8 cellular contexts compared by ENCODE assay signal in the genomic region with DNA sequence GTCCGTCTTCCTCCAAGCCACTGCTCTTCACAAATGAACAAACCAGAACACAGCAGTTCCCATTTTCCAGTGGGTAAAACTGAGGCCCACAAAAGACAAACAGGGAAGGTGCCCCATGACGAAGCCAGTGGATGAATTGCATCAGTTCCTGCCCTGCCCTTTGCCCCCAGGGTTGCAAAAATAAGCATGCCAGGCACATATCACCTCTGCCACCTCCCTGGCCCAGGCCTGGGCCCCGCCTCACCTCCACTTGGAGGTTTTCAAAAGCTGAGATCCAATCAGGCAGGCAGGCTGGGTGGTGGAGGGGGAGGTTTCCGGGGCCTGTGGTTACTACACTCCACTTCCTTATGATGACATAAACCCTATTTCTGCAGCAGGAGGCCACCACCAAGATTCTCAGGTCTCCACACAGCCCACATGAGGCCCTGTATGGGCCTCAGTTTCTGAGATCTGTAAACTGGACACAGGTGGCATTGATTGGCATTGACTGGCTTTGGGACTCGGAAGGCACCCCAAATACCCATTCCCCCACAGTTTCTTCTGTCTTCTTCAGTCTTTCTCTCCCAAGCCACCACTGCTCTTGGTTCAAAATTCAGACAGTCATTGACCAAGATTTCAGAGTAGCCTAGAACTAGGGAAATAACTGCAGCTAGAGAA.
DNase-seq lines count a peak whose midpoint lies in the region; ATAC-seq lines count a peak whose summit lies in the region.

No MANE protein-coding gene starts in this region.

- DNase-seq in AG20443 (ENCODE audit: low spot score) (peak; percentile 53), SIG-M5 treated with dmso at 0.1 percent for 504 hours (lab: John Stamatoyannopoulos, UW; ENCODE audit: unreplicated experiment) (peak; percentile 99), kidney glomerular epithelial cell (lab: John Stamatoyannopoulos, UW) (peak; percentile 32), amniotic stem cell (lab: John Stamatoyannopoulos, UW) (no peak)
- DNase-seq in activated naive CD4-positive, alpha-beta T cell treated with Interleukin-2 at 50 U/mL for 16 hours, result peak; percentile 91
- DNase-seq in stimulated activated CD8-positive, alpha-beta memory T cell treated with anti-CD3 and anti-CD28 coated beads, Interleukin-15, amount 100 ng/mL, for 48 hours (ENCODE audit: low read depth in 2 of 2), result peak; percentile 87 to 91

- ATAC-seq in GM19372 (IDR thresholded peaks at IDR 0.05; ENCODE audit: low read depth, unreplicated experiment), result peak; percentile 66
- ATAC-seq in HG03457 (IDR thresholded peaks at IDR 0.05; ENCODE audit: unreplicated experiment), result peak; percentile 56
